Comparison of ENCODE assay signal across 15 cellular contexts in genomic region chr1:32195972-32196823, GRCh38. TPM values are rescaled to one million over a fixed set of nuclear protein-coding genes. Genes with fewer than 3 reads are reported as not detected.
DNase-seq lines count a peak whose midpoint lies in the region; ATAC-seq and TF ChIP-seq lines count a peak whose summit lies in the region.
"Had no signal": no experiment of that assay in that cellular context is flagged by ENCODE, and none has a peak within 500 bp of the region (broad histone marks: within the 10 kb centered on the region; RNA-seq: fewer than 3 reads in every experiment).

No MANE protein-coding gene starts in this region.

- DNase-seq in A673 (ENCODE audit: low spot score) (no peak), GDM1 (lab: John Stamatoyannopoulos, UW) (peak; percentile 8), fibroblast of pulmonary artery (ENCODE audit: low read depth) (peak; percentile 36), HAP-1 (ENCODE audit: low spot score in 2 of 2) (no peak), putamen (ENCODE audit: low spot score) (no peak)
- DNase-seq in activated CD4-positive, alpha-beta memory T cell treated with anti-CD3 and anti-CD28 coated beads, Interleukin-2, amount 10 ng/mL, durations not matched to agents 7 days and 5 days: peak; percentile 44
- DNase-seq: aorta had no signal

- TSS peak; percentile 26 for BruUV-seq in A673 (replicated peaks; lab: Mats Ljungman, UMichigan)

- intact Hi-C loops in A673 (cut with micrococcal nuclease; ENCODE audit: unreplicated experiment): no loop called here

- ATAC-seq in GM21515 (IDR thresholded peaks at IDR 0.05; ENCODE audit: unreplicated experiment): no peak
- ATAC-seq in HG02973 (IDR thresholded peaks at IDR 0.05; ENCODE audit: unreplicated experiment): no peak

- peak overlapping the region; percentile 63 for H3K27ac Mint-ChIP-seq in activated CD4-positive, alpha-beta memory T cell treated with anti-CD3 and anti-CD28 coated beads, Interleukin-2, amount 10 ng/mL, durations not matched to agents 7 days and 5 days

- no peaks in the 10 kb centered on the region for H3K27me3 Mint-ChIP-seq in activated CD4-positive, alpha-beta memory T cell treated with anti-CD3 and anti-CD28 coated beads, Interleukin-2, amount 10 ng/mL, durations not matched to agents 7 days and 5 days

- H3K27me3 ChIP-seq in A673 (replicated peaks; ENCODE audit: insufficient read depth, low read depth, low read length, poor library complexity) (no peaks in the 10 kb centered on the region), HAP-1 (ENCODE audit: low read depth) (no peaks in the 10 kb centered on the region)
- H3K27me3 ChIP-seq: tibial nerve had no signal

- TF ChIP-seq CTCF in A673 (conservative IDR thresholded peaks at IDR 0.05; ENCODE audit: low read depth, low read length): no peak
- TF ChIP-seq CTCF in fibroblast of pulmonary artery (IDR thresholded peaks at IDR 0.05; ENCODE audit: low read length, missing control alignments): no peak

- H3K9me3 ChIP-seq in A673 (ENCODE audit: low read depth, low read length, poor library complexity, severe bottlenecking) (no peaks in the 10 kb centered on the region), HAP-1 (no peaks in the 10 kb centered on the region)
- H3K9me3 ChIP-seq: tibial nerve had no signal

- peaks cover 73% of the 10 kb centered on the region for H3K36me3 Mint-ChIP-seq in activated CD4-positive, alpha-beta memory T cell treated with anti-CD3 and anti-CD28 coated beads, Interleukin-2, amount 10 ng/mL, durations not matched to agents 7 days and 5 days (ENCODE audit: low read depth)

- peaks cover 60% of the 10 kb centered on the region for H3K36me3 ChIP-seq in A673 (ENCODE audit: insufficient read depth, low read length, poor library complexity, severe bottlenecking)
- peaks cover 70% of the 10 kb centered on the region for H3K36me3 ChIP-seq in HAP-1 (replicated peaks)

- H3K4me1 ChIP-seq in A673 (ENCODE audit: insufficient read depth, low read length, poor library complexity, severe bottlenecking) (peaks cover 7% of the 10 kb centered on the region), HAP-1 (peaks cover 8% of the 10 kb centered on the region)

- no peaks in the 10 kb centered on the region for H3K9me3 Mint-ChIP-seq in activated CD4-positive, alpha-beta memory T cell treated with anti-CD3 and anti-CD28 coated beads, Interleukin-2, amount 10 ng/mL, durations not matched to agents 7 days and 5 days

- peak overlapping the region; percentile 18 for H3K27ac ChIP-seq in A673 (ENCODE audit: low read depth, low read length, poor library complexity, severe bottlenecking)
- H3K27ac ChIP-seq: C4-2B, tibial nerve, VCaP had no signal

- CTCF ChIA-PET in A673 (lab: Charles Lee): no interaction called here
- CTCF ChIA-PET in activated CD4-positive, alpha-beta memory T cell treated with anti-CD3 and anti-CD28 coated beads, Interleukin-2, amount 10 ng/mL, durations not matched to agents 7 days and 5 days (lab: Charles Lee): interaction anchor here (0.9 to 1.3 kb wide), 2 partner anchors 10 to 19 kb away, joined by 3 to 4 read pairs; no protein-coding TSS in a partner anchor

- peaks cover 77% of the 10 kb centered on the region for H3K4me1 Mint-ChIP-seq in activated CD4-positive, alpha-beta memory T cell treated with anti-CD3 and anti-CD28 coated beads, Interleukin-2, amount 10 ng/mL, durations not matched to agents 7 days and 5 days

- in situ Hi-C loops in HAP-1 (cut with MboI; ENCODE audit: low sequenced_read_pairs): no loop called here

- POLR2A ChIA-PET in A673 (lab: Charles Lee; ENCODE audit: low non-redundant PET): interaction anchor here (0.6 kb wide), 1 partner anchor 397 kb away, joined by 3 read pairs; no protein-coding TSS in a partner anchor
- POLR2A ChIA-PET in activated CD4-positive, alpha-beta memory T cell treated with anti-CD3 and anti-CD28 coated beads, Interleukin-2, amount 10 ng/mL, durations not matched to agents 7 days and 5 days (lab: Charles Lee): interaction anchor here (0.6 to 12.3 kb wide), 12 partner anchors 11 to 141 kb away, joined by 3 to 109 read pairs (median 3); partner anchors contain the start of genes DCDC2B, IQCC, KPNA6 and MARCKSL1

- H3K4me3 Mint-ChIP-seq in activated CD4-positive, alpha-beta memory T cell treated with anti-CD3 and anti-CD28 coated beads, Interleukin-2, amount 10 ng/mL, durations not matched to agents 7 days and 5 days: no peak overlapping the region

- H3K4me3 ChIP-seq in A673 (ENCODE audit: low read depth, low read length, poor library complexity, severe bottlenecking): no peak overlapping the region
- no peak overlapping the region for H3K4me3 ChIP-seq in fibroblast of pulmonary artery (replicated peaks; ENCODE audit: low read depth, low read length)
- H3K4me3 ChIP-seq in HAP-1: no peak overlapping the region
- H3K4me3 ChIP-seq: tibial nerve had no signal

RNA-seq across cellular contexts. Expression of gene CCDC28B, which starts 4.2 kb away (rescaled TPM):
- 15.6 and 22.4 TPM in 2 replicates for total RNA-seq in A673 (2021)
- 10 to 100 TPM; 20.2 to 23.5 TPM for total RNA-seq in activated CD4-positive, alpha-beta memory T cell treated with anti-CD3 and anti-CD28 coated beads, Interleukin-2, amount 10 ng/mL, durations not matched to agents 7 days and 5 days

RNA-seq across cellular contexts. Expression of gene IQCC, which starts 9.3 kb away (rescaled TPM):
- 7.2 and 7.9 TPM in 2 replicates for total RNA-seq in A673 (2021)
- total RNA-seq in activated CD4-positive, alpha-beta memory T cell treated with anti-CD3 and anti-CD28 coated beads, Interleukin-2, amount 10 ng/mL, durations not matched to agents 7 days and 5 days: 1 to 10 TPM; 3.7 to 3.8 TPM

RNA-seq across cellular contexts. Expression of gene DCDC2B, which starts 12.7 kb away (rescaled TPM):
- not detected in 2 replicates for total RNA-seq in A673 (2021)
- under 1 TPM in 1 of 2 experiments, not detected in 1; 0.13 TPM for total RNA-seq in activated CD4-positive, alpha-beta memory T cell treated with anti-CD3 and anti-CD28 coated beads, Interleukin-2, amount 10 ng/mL, durations not matched to agents 7 days and 5 days
- total RNA-seq: aorta, H1, mesenteric fat pad, pulmonary artery endothelial cell, tibial nerve had no signal

RNA-seq across cellular contexts. Expression of gene TXLNA, which starts 16.7 kb away (rescaled TPM):
- total RNA-seq in A673 (2021): 62.3 and 62.7 TPM in 2 replicates
- total RNA-seq in activated CD4-positive, alpha-beta memory T cell treated with anti-CD3 and anti-CD28 coated beads, Interleukin-2, amount 10 ng/mL, durations not matched to agents 7 days and 5 days: 10 to 100 TPM; 79.8 to 81.2 TPM

RNA-seq across cellular contexts. Expression of gene TMEM234, which starts 26.0 kb away (rescaled TPM):
- total RNA-seq in A673 (2021): 15.4 TPM in 2 replicates
- total RNA-seq in activated CD4-positive, alpha-beta memory T cell treated with anti-CD3 and anti-CD28 coated beads, Interleukin-2, amount 10 ng/mL, durations not matched to agents 7 days and 5 days: 10 to 100 TPM; 15.3 to 16.4 TPM

Comparison
In these comparisons a context has a peak if more than half of its experiments do, and no peak if none do; other contexts are left out.
1. DNase-seq: peak in GDM1 (single experiment), activated CD4-positive, alpha-beta memory T cell treated with anti-CD3 and anti-CD28 coated beads, Interleukin-2, amount 10 ng/mL, durations not matched to agents 7 days and 5 days (single experiment) and fibroblast of pulmonary artery (single experiment); none in A673 (single experiment), HAP-1 (0 of 2) and putamen (single experiment).